ENCODE assay signal across 9 cellular contexts in genomic region chr1:108107658-108108057, GRCh38.
DNase-seq lines count a peak whose midpoint lies in the region; TF ChIP-seq lines count a peak whose summit lies in the region.
"Had no signal": no experiment of that assay in that cellular context is flagged by ENCODE, and none has a peak within 500 bp of the region (broad histone marks: within the 10 kb centered on the region; RNA-seq: fewer than 3 reads in every experiment).

No MANE protein-coding gene starts in this region.

- H3K4me2 ChIP-seq in mesenchymal stem cell (ENCODE audit: low read length, poor library complexity, severe bottlenecking): no peak overlapping the region

- H2BK15ac ChIP-seq in mesenchymal stem cell (ENCODE audit: low read depth, poor library complexity, severe bottlenecking): no peak overlapping the region

- H2AK5ac ChIP-seq in mesenchymal stem cell (ENCODE audit: low read length, severe bottlenecking): no peak overlapping the region

- H2BK12ac ChIP-seq in mesenchymal stem cell (ENCODE audit: low read length in 2 of 2): no peak overlapping the region

- no peak overlapping the region for H3K14ac ChIP-seq in mesenchymal stem cell (ENCODE audit: low read length in 2 of 2)

- CTCF ChIA-PET in activated CD4-positive, alpha-beta memory T cell treated with anti-CD3 and anti-CD28 coated beads, Interleukin-2, amount 10 ng/mL, durations not matched to agents 7 days and 5 days (lab: Charles Lee): interaction anchor here (0.6 to 1.3 kb wide), 3 partner anchors 11 to 332 kb away, joined by 3 to 4 read pairs (median 3); no protein-coding TSS in a partner anchor

- H3K4me3 ChIP-seq in AG10803 (ENCODE audit: low read length) (no peak overlapping the region), mesenchymal stem cell (ENCODE audit: insufficient read depth in 1 of 2, low read depth in 1 of 2, low read length in 2 of 2) (no peak overlapping the region)

- H3K9ac ChIP-seq in mesenchymal stem cell (ENCODE audit: low read length): no peak overlapping the region

- H3K27me3 Mint-ChIP-seq in activated CD4-positive, alpha-beta memory T cell treated with anti-CD3 and anti-CD28 coated beads, Interleukin-2, amount 10 ng/mL, durations not matched to agents 7 days and 5 days: peaks cover 5% of the 10 kb centered on the region

- TF ChIP-seq CTCF in AG10803 (conservative IDR thresholded peaks at IDR 0.05; ENCODE audit: low read length): no peak

- H3K23ac ChIP-seq in mesenchymal stem cell (ENCODE audit: low read length in 2 of 2): no peak overlapping the region

- 29% methylated on average over 3 of the region's 4 CpGs for WGBS in mesenchymal stem cell

- H3K27me3 ChIP-seq in mesenchymal stem cell (ENCODE audit: control insufficient read depth in 1 of 2, insufficient read depth in 1 of 2, low read length in 2 of 2): peaks cover 0 to 12% of the 10 kb centered on the region in 2 experiments

- DNase-seq in AG10803 (ENCODE audit: low read depth) (peak; percentile 47), HS-27A (ENCODE audit: low read depth) (peak; percentile 42), mesenchymal stem cell (peak; percentile 61), nucleus accumbens (lab: John Stamatoyannopoulos, UW) (no peak), NCI-H69 (lab: John Stamatoyannopoulos, UW) (no peak), ureter (ENCODE audit: low spot score) (no peak), NCI-H345 (lab: John Stamatoyannopoulos, UW) (no peak)
- DNase-seq in activated CD4-positive, alpha-beta memory T cell treated with anti-CD3 and anti-CD28 coated beads, Interleukin-2, amount 10 ng/mL, durations not matched to agents 7 days and 5 days: peak; percentile 22
- DNase-seq: NCI-H187 had no signal

- POLR2A ChIA-PET in activated CD4-positive, alpha-beta memory T cell treated with anti-CD3 and anti-CD28 coated beads, Interleukin-2, amount 10 ng/mL, durations not matched to agents 7 days and 5 days (lab: Charles Lee): no interaction called here

- H3K18ac ChIP-seq in mesenchymal stem cell (ENCODE audit: low read depth in 1 of 2, low read length in 2 of 2): no peak overlapping the region

- no peaks in the 10 kb centered on the region for H3K79me1 ChIP-seq in mesenchymal stem cell (replicated peaks; ENCODE audit: low read length, poor library complexity, severe bottlenecking)

- H3K36me3 ChIP-seq in mesenchymal stem cell (ENCODE audit: control insufficient read depth in 1 of 2, insufficient read depth in 2 of 2, low read depth in 1 of 2, low read length in 2 of 2): no peaks in the 10 kb centered on the region

- no peak overlapping the region for H3K4me3 Mint-ChIP-seq in activated CD4-positive, alpha-beta memory T cell treated with anti-CD3 and anti-CD28 coated beads, Interleukin-2, amount 10 ng/mL, durations not matched to agents 7 days and 5 days

- no peaks in the 10 kb centered on the region for H3K9me3 ChIP-seq in mesenchymal stem cell (ENCODE audit: control insufficient read depth, low read length)

- no peak overlapping the region for H4K91ac ChIP-seq in mesenchymal stem cell (ENCODE audit: low read length)

- no peak overlapping the region for H3K4ac ChIP-seq in mesenchymal stem cell (ENCODE audit: low read depth in 1 of 2, low read length in 2 of 2)

- no peak overlapping the region for H4K8ac ChIP-seq in mesenchymal stem cell (ENCODE audit: low read length)

- H3K9me3 Mint-ChIP-seq in activated CD4-positive, alpha-beta memory T cell treated with anti-CD3 and anti-CD28 coated beads, Interleukin-2, amount 10 ng/mL, durations not matched to agents 7 days and 5 days: no peaks in the 10 kb centered on the region

- H3K4me1 ChIP-seq in mesenchymal stem cell (ENCODE audit: control insufficient read depth, insufficient read depth, low read depth, low read length): no peaks in the 10 kb centered on the region

- no peak overlapping the region for H2BK120ac ChIP-seq in mesenchymal stem cell (ENCODE audit: low read depth, low read length)

- H3K4me1 Mint-ChIP-seq in activated CD4-positive, alpha-beta memory T cell treated with anti-CD3 and anti-CD28 coated beads, Interleukin-2, amount 10 ng/mL, durations not matched to agents 7 days and 5 days: peaks cover 5% of the 10 kb centered on the region

- no peak overlapping the region for H2AFZ ChIP-seq in mesenchymal stem cell (ENCODE audit: low read depth, low read length)

- no peak overlapping the region for H3K27ac ChIP-seq in mesenchymal stem cell (ENCODE audit: low read length, poor library complexity, severe bottlenecking)

- H3K36me3 Mint-ChIP-seq in activated CD4-positive, alpha-beta memory T cell treated with anti-CD3 and anti-CD28 coated beads, Interleukin-2, amount 10 ng/mL, durations not matched to agents 7 days and 5 days (ENCODE audit: low read depth): no peaks in the 10 kb centered on the region

- H2BK5ac ChIP-seq in mesenchymal stem cell (ENCODE audit: low read depth, low read length, poor library complexity, severe bottlenecking): no peak overlapping the region

- no peak overlapping the region for H3K27ac Mint-ChIP-seq in activated CD4-positive, alpha-beta memory T cell treated with anti-CD3 and anti-CD28 coated beads, Interleukin-2, amount 10 ng/mL, durations not matched to agents 7 days and 5 days

Comparison
In these comparisons a context has a peak if more than half of its experiments do, and no peak if none do; other contexts are left out.
1. DNase-seq: peak in AG10803 (single experiment), HS-27A (single experiment), activated CD4-positive, alpha-beta memory T cell treated with anti-CD3 and anti-CD28 coated beads, Interleukin-2, amount 10 ng/mL, durations not matched to agents 7 days and 5 days (single experiment) and mesenchymal stem cell (single experiment); none in nucleus accumbens (0 of 56), NCI-H69 (single experiment), ureter (single experiment) and NCI-H345 (single experiment).